12 cellular contexts compared by ENCODE assay signal in genomic region chr15:55344206-55344605, GRCh38. TPM values are rescaled to one million over a fixed set of nuclear protein-coding genes. Genes with fewer than 3 reads are reported as not detected.
DNase-seq lines count a peak whose midpoint lies in the region; ATAC-seq and TF ChIP-seq lines count a peak whose summit lies in the region.
"Had no signal": no experiment of that assay in that cellular context is flagged by ENCODE, and none has a peak within 500 bp of the region (broad histone marks: within the 10 kb centered on the region; RNA-seq: fewer than 3 reads in every experiment).

No MANE protein-coding gene starts in this region.

- TF ChIP-seq CTCF in foreskin keratinocyte (conservative IDR thresholded peaks at IDR 0.05) = no peak
- no peak for TF ChIP-seq CTCF in neutrophil (IDR thresholded peaks at IDR 0.05)

- H3K36me3 ChIP-seq in SK-N-MC (ENCODE audit: insufficient read depth, low read length) = no peaks in the 10 kb centered on the region
- peaks cover 74% of the 10 kb centered on the region for H3K36me3 ChIP-seq in neutrophil

- H3K9me3 ChIP-seq in SK-N-MC (ENCODE audit: low read depth, low read length) = no peaks in the 10 kb centered on the region
- no peaks in the 10 kb centered on the region for H3K9me3 ChIP-seq in neutrophil

- no peak overlapping the region for H3K9ac ChIP-seq in SK-N-MC (ENCODE audit: insufficient read length)

- peak; percentile 27 for DNase-seq in GM03348 (ENCODE audit: low spot score)
- DNase-seq in SK-N-MC (ENCODE audit: low read depth, low spot score) = no peak
- DNase-seq in foreskin keratinocyte = peak; percentile 28 to 54
- no peak for DNase-seq in NCI-H1417 (lab: John Stamatoyannopoulos, UW)
- DNase-seq in SHP77 (lab: John Stamatoyannopoulos, UW) = no peak
- DNase-seq in SHP77 treated with DMSO at 0.1 percent for 48 hours (lab: John Stamatoyannopoulos, UW) = no peak
- DNase-seq: activated CD8-positive, alpha-beta memory T cell treated with anti-CD3 and anti-CD28 coated beads for 24 hours; foreskin fibroblast; stimulated activated naive CD4-positive, alpha-beta T cell treated with Interleukin-2 at 50 U/mL for 16 hours; SW 1271 had no signal

- H3K27ac ChIP-seq in SK-N-MC = 0 out of 2 replicates have a peak overlapping the region, but pooled peaks have one; percentile 25
- no peak overlapping the region for H3K27ac ChIP-seq in foreskin keratinocyte
- H3K27ac ChIP-seq in neutrophil = peak overlapping the region; percentile 80

- H3K4me1 ChIP-seq in foreskin keratinocyte (peaks cover 8% of the 10 kb centered on the region), neutrophil (ENCODE audit: control insufficient read depth in 1 of 2, insufficient read depth in 1 of 2, low read depth in 1 of 2, low read length in 1 of 2) (peaks cover 12 to 17% of the 10 kb centered on the region in 2 experiments)

- H3K4me3 ChIP-seq in SK-N-MC = peak overlapping the region; percentile 22; the same call in 1 of the 2 replicates
- no peak overlapping the region for H3K4me3 ChIP-seq in neutrophil (ENCODE audit: low read depth in 1 of 2, low read length in 1 of 2)

- peak; percentile 49 for ATAC-seq in foreskin keratinocyte
- ATAC-seq in HG03175 (IDR thresholded peaks at IDR 0.05; ENCODE audit: unreplicated experiment) = no peak

- H3K27me3 ChIP-seq in foreskin keratinocyte (no peaks in the 10 kb centered on the region), neutrophil (no peaks in the 10 kb centered on the region)

RNA-seq across cellular contexts. Expression of gene PIGB, which starts 25.2 kb away (rescaled TPM):
- 12.7 and 14.9 TPM in 2 replicates for total RNA-seq in foreskin keratinocyte
- polyA plus RNA-seq in foreskin keratinocyte = 9.6 and 11.6 TPM in 2 replicates

RNA-seq across cellular contexts. Expression of gene PIGBOS1, which starts 25.3 kb away (rescaled TPM):
- 8.7 TPM in 2 replicates for total RNA-seq in foreskin keratinocyte
- polyA plus RNA-seq in foreskin keratinocyte = 11.4 and 12.3 TPM in 2 replicates

RNA-seq across cellular contexts. Expression of gene RAB27A, which starts 54.6 kb away (rescaled TPM):
- 8.8 and 11.0 TPM in 2 replicates for total RNA-seq in foreskin keratinocyte
- 6.7 and 10.2 TPM in 2 replicates for polyA plus RNA-seq in foreskin keratinocyte

Comparison
In these comparisons a context has a peak if more than half of its experiments do, and no peak if none do; other contexts are left out.
1. DNase-seq: peak in GM03348 (single experiment) and foreskin keratinocyte (2 of 2); none in SK-N-MC (single experiment), NCI-H1417 (0 of 3), SHP77 (0 of 2) and SHP77 treated with DMSO at 0.1 percent for 48 hours (single experiment).